11 cellular contexts compared by ENCODE assay signal in the genomic region with DNA sequence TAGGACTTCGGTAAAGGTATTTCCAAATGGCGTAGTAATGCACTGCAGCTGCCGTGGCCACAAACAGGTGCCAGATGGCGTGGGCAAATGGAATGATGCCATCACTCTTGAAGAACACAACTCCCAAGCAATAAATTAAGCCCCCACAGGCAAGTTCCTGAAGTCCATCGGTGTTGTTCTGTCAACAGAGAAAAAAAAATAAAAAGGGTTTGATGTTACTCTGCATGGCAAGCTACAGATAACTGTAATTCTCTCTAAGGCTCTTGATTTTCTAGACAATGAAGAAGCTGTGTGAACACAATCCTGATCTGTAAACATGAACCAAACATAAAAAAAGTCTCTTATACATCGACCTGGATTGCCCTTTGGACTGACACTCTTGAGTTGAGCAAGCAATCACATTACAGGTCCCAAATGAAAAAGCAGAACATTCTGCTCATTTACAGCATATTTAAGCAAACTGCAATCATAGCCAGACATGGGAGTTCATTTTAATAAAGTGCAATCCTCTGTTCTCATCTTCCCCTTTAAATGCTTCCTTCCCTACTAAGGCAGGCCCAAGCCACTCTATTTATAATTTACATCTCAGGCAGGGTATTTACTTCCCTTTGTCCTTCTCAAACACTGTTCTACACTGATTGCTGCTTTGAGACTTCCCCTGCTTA. TPM values are rescaled to one million over a fixed set of nuclear protein-coding genes. Genes with fewer than 3 reads are reported as not detected.
DNase-seq lines count a peak whose midpoint lies in the region; ATAC-seq and TF ChIP-seq lines count a peak whose summit lies in the region.
"Had no signal": no experiment of that assay in that cellular context is flagged by ENCODE, and none has a peak within 500 bp of the region (broad histone marks: within the 10 kb centered on the region; RNA-seq: fewer than 3 reads in every experiment).

No MANE protein-coding gene starts in this region.

- H3K36me3 ChIP-seq in heart left ventricle = peaks cover 0 to 44% (median 33%) of the 10 kb centered on the region in 9 donors
- H3K36me3 ChIP-seq in brain microvascular endothelial cell (replicated peaks) = peaks cover 6% of the 10 kb centered on the region

- intact Hi-C loops in heart left ventricle (cut with DNase I) (loop anchor here in 1 of 10 donors (10.0 kb wide), 1 partner anchor 60 kb away; no protein-coding TSS in a partner anchor), sciatic nerve (cut with DNase I) (no loop called here)

- no peak overlapping the region for H3K4me3 Mint-ChIP-seq in endothelial cell (ENCODE audit: unreplicated experiment)

- ATAC-seq in heart left ventricle (peak in 3 of 4 donors; percentile 50 to 82 (median 73)), sciatic nerve (peak; percentile 43), HG03469 (IDR thresholded peaks at IDR 0.05; ENCODE audit: unreplicated experiment) (no peak)

- DNase-seq in DMS 273 (lab: John Stamatoyannopoulos, UW; ENCODE audit: unreplicated experiment) (peak; percentile 94), NOMO-1 (lab: John Stamatoyannopoulos, UW; ENCODE audit: unreplicated experiment in 2 of 2) (peak; percentile 58 to 92), heart left ventricle (no peak), sciatic nerve (ENCODE audit: low spot score) (no peak), brain microvascular endothelial cell (no peak), activated gamma-delta T cell (lab: John Stamatoyannopoulos, UW) (no peak), endothelial cell (ENCODE audit: low spot score) (no peak)
- DNase-seq: activated CD8-positive, alpha-beta memory T cell treated with anti-CD3 and anti-CD28 coated beads, Interleukin-2, amount 50 U/mL, for 4 hours; NCI-H1417 treated with DMSO at 0.1 percent for 48 hours had no signal

- peaks cover 12% of the 10 kb centered on the region for H3K36me3 Mint-ChIP-seq in endothelial cell (ENCODE audit: low read depth, unreplicated experiment)

- H3K4me1 ChIP-seq in heart left ventricle = peaks cover 0 to 26% (median 0%) of the 10 kb centered on the region in 12 donors

- no peak for TF ChIP-seq POLR2A in heart left ventricle (IDR thresholded peaks at IDR 0.05)

- no peaks in the 10 kb centered on the region for H3K4me1 Mint-ChIP-seq in endothelial cell (ENCODE audit: unreplicated experiment)

- in situ Hi-C loops in brain microvascular endothelial cell (cut with HindIII; ENCODE audit: low pct_ligation_motif_present, low sequenced_read_pairs) = no loop called here

- no peak overlapping the region for H3K27ac Mint-ChIP-seq in endothelial cell (ENCODE audit: unreplicated experiment)

- peak overlapping the region in 2 of 12 donors; percentile 20 to 73 for H3K27ac ChIP-seq in heart left ventricle
- H3K27ac ChIP-seq in brain microvascular endothelial cell = no peak overlapping the region
- H3K27ac ChIP-seq: C4-2B had no signal

- peaks cover 6% of the 10 kb centered on the region for H3K27me3 Mint-ChIP-seq in endothelial cell (ENCODE audit: unreplicated experiment)

- no peaks in the 10 kb centered on the region for H3K27me3 ChIP-seq in heart left ventricle
- H3K27me3 ChIP-seq in brain microvascular endothelial cell (replicated peaks) = no peaks in the 10 kb centered on the region

- no peaks in the 10 kb centered on the region for H3K9me3 ChIP-seq in heart left ventricle

- 85 to 90% (median 89%) methylated on average over 6 of the region's 6 CpGs for WGBS in heart left ventricle, 4 donors

- TF ChIP-seq CTCF in heart left ventricle (IDR thresholded peaks at IDR 0.05) (no peak), brain microvascular endothelial cell (IDR thresholded peaks at IDR 0.05; ENCODE audit: low read depth, low read length, missing control alignments) (no peak), endothelial cell (IDR thresholded peaks at IDR 0.05; ENCODE audit: unreplicated experiment) (no peak)

- no peaks in the 10 kb centered on the region for H3K9me3 Mint-ChIP-seq in endothelial cell (ENCODE audit: unreplicated experiment)

- H3K4me3 ChIP-seq in heart left ventricle (no peak overlapping the region), brain microvascular endothelial cell (ENCODE audit: low read depth, low read length) (no peak overlapping the region)

RNA-seq across cellular contexts. Expression of a gene that starts 27.1 kb away (rescaled TPM):
- 10 to 100 TPM in 8 of 9 donors, 1 to 10 TPM in 1; 8.8 to 25.0 (median 12.5) TPM for total RNA-seq in heart left ventricle
- 1 to 10 TPM; 8.2 to 9.6 TPM for polyA plus RNA-seq in heart left ventricle
- total RNA-seq in sciatic nerve = 13.8 TPM
- 48.5 TPM for total RNA-seq in endothelial cell (ENCODE audit: unreplicated experiment)

Comparison
In these comparisons a context has a peak if more than half of its experiments do, and no peak if none do; other contexts are left out.
1. DNase-seq: peak in DMS 273 (single experiment) and NOMO-1 (2 of 2); none in heart left ventricle (0 of 5), sciatic nerve (single experiment), brain microvascular endothelial cell (single experiment), activated gamma-delta T cell (single experiment) and endothelial cell (single experiment).